In the genomic region with DNA sequence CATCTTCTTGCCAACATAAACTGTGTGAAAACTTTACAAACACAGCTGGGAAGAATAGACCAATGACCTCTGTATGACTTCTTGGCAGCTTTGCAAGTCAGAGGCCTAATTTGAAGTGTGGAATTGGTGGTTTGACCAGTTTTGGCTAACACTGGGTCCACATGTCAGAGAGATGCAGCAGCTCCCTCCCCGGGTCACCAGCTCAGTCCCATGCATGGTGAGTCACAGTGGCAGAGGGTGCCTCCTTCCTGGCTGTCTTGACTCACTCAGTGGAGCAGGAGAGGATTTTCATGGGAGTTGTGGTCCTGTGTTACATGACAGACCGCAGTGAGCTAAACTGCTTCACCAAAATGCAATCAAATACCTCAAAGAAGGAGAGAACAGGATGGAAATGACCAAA, we compare ENCODE assay signal across 9 cellular contexts. TPM values are rescaled to one million over a fixed set of nuclear protein-coding genes. Genes with fewer than 3 reads are reported as not detected.
DNase-seq lines count a peak whose midpoint lies in the region; ATAC-seq, FAIRE-seq and TF ChIP-seq lines count a peak whose summit lies in the region.
"Had no signal": no experiment of that assay in that cellular context is flagged by ENCODE, and none has a peak within 500 bp of the region (broad histone marks: within the 10 kb centered on the region; RNA-seq: fewer than 3 reads in every experiment).

No MANE protein-coding gene starts in this region.

- no peak overlapping the region for H4K91ac ChIP-seq in neuronal stem cell (ENCODE audit: low read depth, low read length, poor library complexity)

- no peaks in the 10 kb centered on the region for H3K79me1 ChIP-seq in neuronal stem cell (ENCODE audit: low read depth, low read length)

- no peak overlapping the region for H4K8ac ChIP-seq in neuronal stem cell (ENCODE audit: low read depth, low read length)

- no peak for TF ChIP-seq POLR2A in H54 (IDR thresholded peaks at IDR 0.05; ENCODE audit: low read depth, low read length)

- peaks cover 0 to 5% (median 0%) of the 10 kb centered on the region in 3 experiments for H3K27me3 ChIP-seq in neuronal stem cell (ENCODE audit: control insufficient read depth in 3 of 3, insufficient read depth in 3 of 3, low read depth in 1 of 3, low read length in 3 of 3)
- H3K27me3 ChIP-seq in CD4-positive, alpha-beta memory T cell (ENCODE audit: insufficient read depth, low read length), result peaks cover 6% of the 10 kb centered on the region

- H3K9me3 Mint-ChIP-seq in CD4-positive, alpha-beta memory T cell, result peaks cover 0 to 10% (median 4%) of the 10 kb centered on the region in 8 donors

- no peak overlapping the region for H3K18ac ChIP-seq in neuronal stem cell (ENCODE audit: low read length)

- FAIRE-seq in H54 (lab: Jason Lieb, UNC), result peak; percentile 100

- H3K27me3 Mint-ChIP-seq in CD4-positive, alpha-beta memory T cell, result peaks cover 10 to 19% of the 10 kb centered on the region in 2 donors

- no CpG with 5 or more reads among the region's 2 CpGs for WGBS in neuronal stem cell (ENCODE audit: extremely low coverage in 2 of 2, insufficient read length in 2 of 2, insufficient replicate concordance in 1 of 2), 2 donors

- no peak overlapping the region for H3K4me3 ChIP-seq in neuronal stem cell (ENCODE audit: low read length in 2 of 2)
- no peak overlapping the region for H3K4me3 ChIP-seq in CD4-positive, alpha-beta memory T cell (ENCODE audit: low read length in 2 of 2)

- no peak overlapping the region for H2BK15ac ChIP-seq in neuronal stem cell (ENCODE audit: low read length)

- H2AK5ac ChIP-seq in neuronal stem cell (ENCODE audit: low read depth, low read length), result no peak overlapping the region

- H3K4me2 ChIP-seq in neuronal stem cell (ENCODE audit: insufficient read depth, low read length, poor library complexity, severe bottlenecking), result no peak overlapping the region

- no peak overlapping the region for H3K4me3 Mint-ChIP-seq in CD4-positive, alpha-beta memory T cell
- H3K4me3 Mint-ChIP-seq: activated naive CD8-positive, alpha-beta T cell had no signal

- H3K14ac ChIP-seq in neuronal stem cell (ENCODE audit: low read length), result no peak overlapping the region

- H3K9me3 ChIP-seq in neuronal stem cell (replicated peaks in 1 of 2; ENCODE audit: control insufficient read depth in 2 of 2, insufficient read depth in 1 of 2, low read depth in 1 of 2, low read length in 2 of 2), result no peaks in the 10 kb centered on the region
- H3K9me3 ChIP-seq in CD4-positive, alpha-beta memory T cell (ENCODE audit: control insufficient read depth in 1 of 2, low read length in 2 of 2), result no peaks in the 10 kb centered on the region

- no peak overlapping the region for H3K27ac ChIP-seq in neuronal stem cell (replicated peaks; ENCODE audit: low read length)
- H3K27ac ChIP-seq in CD4-positive, alpha-beta memory T cell (ENCODE audit: low read depth, low read length), result no peak overlapping the region

- intact Hi-C loops in CD4-positive, alpha-beta memory T cell (cut with micrococcal nuclease), result no loop called here

- no peak overlapping the region for H2BK5ac ChIP-seq in neuronal stem cell (ENCODE audit: low read length)

- H2BK12ac ChIP-seq in neuronal stem cell (ENCODE audit: low read length), result no peak overlapping the region

- POLR2A ChIA-PET in CD4-positive, alpha-beta memory T cell (lab: Charles Lee; ENCODE audit: partially characterized antibody), result no interaction called here

- no peak for ATAC-seq in HG02623 (IDR thresholded peaks at IDR 0.05; ENCODE audit: unreplicated experiment)
- ATAC-seq in left lobe of liver, result no peak

- H3K23ac ChIP-seq in neuronal stem cell (ENCODE audit: low read depth, low read length, poor library complexity), result no peak overlapping the region

- DNase-seq in CD1c-positive myeloid dendritic cell (ENCODE audit: extremely low spot score), result peak; percentile 59
- DNase-seq in H54 (ENCODE audit: insufficient read length, low spot score), result peak; percentile 78
- DNase-seq in RPMI7951 (ENCODE audit: low read depth), result peak; percentile 100
- DNase-seq in iris pigment epithelial cell (ENCODE audit: low read depth), result peak; percentile 65
- no peak for DNase-seq in neuronal stem cell (ENCODE audit: low spot score)
- no peak for DNase-seq in CD4-positive, alpha-beta memory T cell
- no peak for DNase-seq in left lobe of liver (ENCODE audit: low spot score)

- H3K27ac Mint-ChIP-seq in CD4-positive, alpha-beta memory T cell, result no peak overlapping the region
- H3K27ac Mint-ChIP-seq: activated naive CD8-positive, alpha-beta T cell had no signal

- H3K4me1 ChIP-seq in neuronal stem cell (ENCODE audit: control insufficient read depth in 2 of 2, insufficient read depth in 1 of 2, low read depth in 1 of 2, low read length in 2 of 2), result no peaks in the 10 kb centered on the region
- no peaks in the 10 kb centered on the region for H3K4me1 ChIP-seq in CD4-positive, alpha-beta memory T cell (ENCODE audit: insufficient read depth, low read length)

- H3K4ac ChIP-seq in neuronal stem cell (ENCODE audit: low read length), result no peak overlapping the region

- H2AFZ ChIP-seq in neuronal stem cell (ENCODE audit: low read length), result no peak overlapping the region

- no peak overlapping the region for H3K9ac ChIP-seq in neuronal stem cell (ENCODE audit: low read depth, low read length, poor library complexity)

- CTCF ChIA-PET in CD4-positive, alpha-beta memory T cell (lab: Charles Lee; ENCODE audit: partially characterized antibody), result interaction anchor here (0.9 to 1.0 kb wide), 2 partner anchors 11 to 198 kb away, joined by 3 read pairs; no protein-coding TSS in a partner anchor

- H3K4me1 Mint-ChIP-seq in CD4-positive, alpha-beta memory T cell, result peaks cover 0 to 12% (median 10%) of the 10 kb centered on the region in 4 donors

- no peaks in the 10 kb centered on the region for H3K36me3 ChIP-seq in neuronal stem cell (replicated peaks in 1 of 2; ENCODE audit: control insufficient read depth in 2 of 2, insufficient read depth in 2 of 2, low read length in 2 of 2)
- no peaks in the 10 kb centered on the region for H3K36me3 ChIP-seq in CD4-positive, alpha-beta memory T cell (ENCODE audit: insufficient read depth, low read length)

- H3K36me3 Mint-ChIP-seq in CD4-positive, alpha-beta memory T cell, result no peaks in the 10 kb centered on the region
- H3K36me3 Mint-ChIP-seq: activated naive CD8-positive, alpha-beta T cell had no signal

- H2BK120ac ChIP-seq in neuronal stem cell (ENCODE audit: low read depth, low read length), result no peak overlapping the region

RNA-seq across cellular contexts. Expression of a gene that starts 8.2 kb away (rescaled TPM):
- 182 and 189 TPM in 2 replicates for total RNA-seq in RPMI7951 (2014; rRNA removed; shearing (Covaris generic))
- polyA plus RNA-seq in neuronal stem cell (2013, experiment 1 of 2), result 52.6 TPM
- polyA plus RNA-seq in neuronal stem cell (2013, experiment 2 of 2), result 53.7 TPM
- 10 to 100 TPM; 11.4 to 12.6 TPM for total RNA-seq in CD4-positive, alpha-beta memory T cell
- polyA plus RNA-seq in CD4-positive, alpha-beta memory T cell, result 10 to 100 TPM; 27.2 to 54.4 TPM
- total RNA-seq in left lobe of liver, result 6.5 TPM

Comparison
In these comparisons a context has a peak if more than half of its experiments do, and no peak if none do; other contexts are left out.
1. DNase-seq: peak in CD1c-positive myeloid dendritic cell (single experiment), H54 (single experiment), RPMI7951 (single experiment) and iris pigment epithelial cell (single experiment); none in neuronal stem cell (single experiment), CD4-positive, alpha-beta memory T cell (0 of 5) and left lobe of liver (single experiment).
2. RNA of a gene that starts 8.2 kb away (total RNA-seq): 182 to 189 TPM in RPMI7951; 11.4 to 12.6 TPM in CD4-positive, alpha-beta memory T cell and 6.5 TPM in left lobe of liver (single experiment); every median in the first group is over 10 times any median in the second.